1 cellular context compared by ENCODE assay signal in the genomic region with DNA sequence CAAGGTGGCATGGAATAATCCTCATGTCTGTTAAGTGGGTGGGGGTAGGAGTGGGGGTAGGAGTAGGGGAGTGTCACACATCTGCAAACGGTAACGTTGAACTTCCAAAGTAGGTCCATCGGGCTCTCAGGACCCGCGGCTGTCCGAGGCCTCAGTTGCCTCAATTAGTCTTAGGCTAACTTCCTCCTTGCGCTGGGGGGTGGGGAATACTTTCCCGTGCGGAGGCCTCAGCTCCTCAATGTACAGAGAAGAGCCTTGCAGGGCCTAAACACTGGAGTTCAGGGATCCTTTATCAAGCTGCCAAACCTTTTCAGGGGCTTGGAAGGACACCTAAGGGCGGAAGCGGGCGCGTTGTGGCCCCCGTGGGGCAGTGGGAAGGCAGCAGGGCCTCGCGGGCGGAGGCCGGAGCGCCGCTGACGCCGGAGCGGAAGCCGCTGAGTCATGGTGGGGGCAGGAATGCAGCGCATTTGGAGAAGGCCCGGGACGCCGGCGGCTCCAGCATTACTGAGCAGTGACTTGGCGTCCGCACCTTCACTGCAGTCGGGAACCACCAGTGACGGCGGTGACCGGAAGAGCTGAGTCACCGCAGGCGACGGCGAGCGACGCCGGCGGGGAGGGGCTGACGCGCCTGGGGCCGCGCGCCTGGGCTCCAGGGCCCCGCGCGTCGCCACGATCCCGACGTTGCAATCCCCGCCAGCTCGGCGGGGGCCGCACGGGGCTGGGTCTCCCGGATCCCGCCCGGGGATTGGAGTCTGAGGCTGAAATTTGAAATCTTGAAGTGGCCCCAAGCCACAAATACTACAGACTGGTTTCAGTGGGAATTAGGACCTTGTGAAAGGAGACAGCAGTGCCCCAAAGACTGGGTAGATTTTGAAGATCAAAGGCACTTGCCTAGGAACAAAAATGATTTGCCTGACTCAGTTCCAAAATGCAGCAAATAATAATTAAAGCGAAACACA.
TF ChIP-seq lines count a peak whose summit lies in the region.

No MANE protein-coding gene starts in this region.

TF ChIP-seq in K562, 482 proteins besides CTCF, POLR2A, EP300 and RAD21 (continued from another document and continues in another):
- peak; percentile 93 for TF ChIP-seq ZBTB12 (CRISPR knock-in tag; IDR thresholded peaks at IDR 0.05)
- peak; percentile 86; the same call in 1 of the 2 replicates for TF ChIP-seq TFAP4 (CRISPR knock-in tag; IDR thresholded peaks at IDR 0.05; ENCODE audit: borderline replicate concordance)
- peak; percentile 76; the same call in 1 of the 2 replicates for TF ChIP-seq ZNF589 (CRISPR knock-in tag; IDR thresholded peaks at IDR 0.05; ENCODE audit: low read depth)
- TF ChIP-seq XRCC3 (IDR thresholded peaks at IDR 0.05), result no peak
- TF ChIP-seq, protein P1, sequence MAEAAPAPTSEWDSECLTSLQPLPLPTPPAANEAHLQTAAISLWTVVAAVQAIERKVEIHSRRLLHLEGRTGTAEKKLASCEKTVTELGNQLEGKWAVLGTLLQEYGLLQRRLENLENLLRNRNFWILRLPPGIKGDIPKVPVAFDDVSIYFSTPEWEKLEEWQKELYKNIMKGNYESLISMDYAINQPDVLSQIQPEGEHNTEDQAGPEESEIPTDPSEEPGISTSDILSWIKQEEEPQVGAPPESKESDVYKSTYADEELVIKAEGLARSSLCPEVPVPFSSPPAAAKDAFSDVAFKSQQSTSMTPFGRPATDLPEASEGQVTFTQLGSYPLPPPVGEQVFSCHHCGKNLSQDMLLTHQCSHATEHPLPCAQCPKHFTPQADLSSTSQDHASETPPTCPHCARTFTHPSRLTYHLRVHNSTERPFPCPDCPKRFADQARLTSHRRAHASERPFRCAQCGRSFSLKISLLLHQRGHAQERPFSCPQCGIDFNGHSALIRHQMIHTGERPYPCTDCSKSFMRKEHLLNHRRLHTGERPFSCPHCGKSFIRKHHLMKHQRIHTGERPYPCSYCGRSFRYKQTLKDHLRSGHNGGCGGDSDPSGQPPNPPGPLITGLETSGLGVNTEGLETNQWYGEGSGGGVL (CRISPR knock-in tag; IDR thresholded peaks at IDR 0.05), result no peak
- no peak for TF ChIP-seq ID3 (CRISPR knock-in tag; IDR thresholded peaks at IDR 0.05)
- peak; percentile 71; the same call in 1 of the 2 replicates for TF ChIP-seq ID3 (tag; IDR thresholded peaks at IDR 0.05)
- peak; percentile 95 for TF ChIP-seq RNF2 (IDR thresholded peaks at IDR 0.05)
- peak; percentile 95 for TF ChIP-seq POLR2G (IDR thresholded peaks at IDR 0.05; ENCODE audit: low read depth, low read length)
- peak; percentile 88 to 99 for TF ChIP-seq TEAD1 (CRISPR knock-in tag; IDR thresholded peaks at IDR 0.05)
- no peak for TF ChIP-seq ASH1L (IDR thresholded peaks at IDR 0.05; ENCODE audit: borderline replicate concordance, low read depth, partially characterized antibody)
- TF ChIP-seq, protein P2, sequence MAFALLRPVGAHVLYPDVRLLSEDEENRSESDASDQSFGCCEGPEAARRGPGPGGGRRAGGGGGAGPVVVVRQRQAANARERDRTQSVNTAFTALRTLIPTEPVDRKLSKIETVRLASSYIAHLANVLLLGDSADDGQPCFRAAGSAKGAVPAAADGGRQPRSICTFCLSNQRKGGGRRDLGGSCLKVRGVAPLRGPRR (CRISPR knock-in tag; IDR thresholded peaks at IDR 0.05), result peak; percentile 63; the same call in 1 of the 2 replicates
- peak; percentile 98 for TF ChIP-seq NFE2 (IDR thresholded peaks at IDR 0.05; ENCODE audit: low read depth)
- no peak for TF ChIP-seq MCM2 (IDR thresholded peaks at IDR 0.05; ENCODE audit: low read depth)
- TF ChIP-seq E2F5 (CRISPR knock-in tag; IDR thresholded peaks at IDR 0.05), result peak; percentile 80; the same call in 1 of the 2 replicates
- TF ChIP-seq, protein P3, sequence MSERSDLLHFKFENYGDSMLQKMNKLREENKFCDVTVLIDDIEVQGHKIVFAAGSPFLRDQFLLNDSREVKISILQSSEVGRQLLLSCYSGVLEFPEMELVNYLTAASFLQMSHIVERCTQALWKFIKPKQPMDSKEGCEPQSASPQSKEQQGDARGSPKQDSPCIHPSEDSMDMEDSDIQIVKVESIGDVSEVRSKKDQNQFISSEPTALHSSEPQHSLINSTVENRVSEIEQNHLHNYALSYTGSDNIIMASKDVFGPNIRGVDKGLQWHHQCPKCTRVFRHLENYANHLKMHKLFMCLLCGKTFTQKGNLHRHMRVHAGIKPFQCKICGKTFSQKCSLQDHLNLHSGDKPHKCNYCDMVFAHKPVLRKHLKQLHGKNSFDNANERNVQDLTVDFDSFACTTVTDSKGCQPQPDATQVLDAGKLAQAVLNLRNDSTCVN (CRISPR knock-in tag; IDR thresholded peaks at IDR 0.05), result no peak
- no peak; the same call in 1 of the 2 replicates for TF ChIP-seq SMARCE1 (IDR thresholded peaks at IDR 0.05)
- TF ChIP-seq, protein P4, sequence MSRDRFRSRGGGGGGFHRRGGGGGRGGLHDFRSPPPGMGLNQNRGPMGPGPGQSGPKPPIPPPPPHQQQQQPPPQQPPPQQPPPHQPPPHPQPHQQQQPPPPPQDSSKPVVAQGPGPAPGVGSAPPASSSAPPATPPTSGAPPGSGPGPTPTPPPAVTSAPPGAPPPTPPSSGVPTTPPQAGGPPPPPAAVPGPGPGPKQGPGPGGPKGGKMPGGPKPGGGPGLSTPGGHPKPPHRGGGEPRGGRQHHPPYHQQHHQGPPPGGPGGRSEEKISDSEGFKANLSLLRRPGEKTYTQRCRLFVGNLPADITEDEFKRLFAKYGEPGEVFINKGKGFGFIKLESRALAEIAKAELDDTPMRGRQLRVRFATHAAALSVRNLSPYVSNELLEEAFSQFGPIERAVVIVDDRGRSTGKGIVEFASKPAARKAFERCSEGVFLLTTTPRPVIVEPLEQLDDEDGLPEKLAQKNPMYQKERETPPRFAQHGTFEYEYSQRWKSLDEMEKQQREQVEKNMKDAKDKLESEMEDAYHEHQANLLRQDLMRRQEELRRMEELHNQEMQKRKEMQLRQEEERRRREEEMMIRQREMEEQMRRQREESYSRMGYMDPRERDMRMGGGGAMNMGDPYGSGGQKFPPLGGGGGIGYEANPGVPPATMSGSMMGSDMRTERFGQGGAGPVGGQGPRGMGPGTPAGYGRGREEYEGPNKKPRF (IDR thresholded peaks at IDR 0.05; ENCODE audit: low read depth, low read length), result no peak
- no peak; the same call in 1 of the 2 replicates for TF ChIP-seq ZNF384 (IDR thresholded peaks at IDR 0.05; ENCODE audit: low read depth, low read length)
- peak; percentile 71; the same call in 1 of the 2 replicates for TF ChIP-seq ZNF41 (CRISPR knock-in tag; conservative IDR thresholded peaks at IDR 0.05)
- TF ChIP-seq, protein P5, sequence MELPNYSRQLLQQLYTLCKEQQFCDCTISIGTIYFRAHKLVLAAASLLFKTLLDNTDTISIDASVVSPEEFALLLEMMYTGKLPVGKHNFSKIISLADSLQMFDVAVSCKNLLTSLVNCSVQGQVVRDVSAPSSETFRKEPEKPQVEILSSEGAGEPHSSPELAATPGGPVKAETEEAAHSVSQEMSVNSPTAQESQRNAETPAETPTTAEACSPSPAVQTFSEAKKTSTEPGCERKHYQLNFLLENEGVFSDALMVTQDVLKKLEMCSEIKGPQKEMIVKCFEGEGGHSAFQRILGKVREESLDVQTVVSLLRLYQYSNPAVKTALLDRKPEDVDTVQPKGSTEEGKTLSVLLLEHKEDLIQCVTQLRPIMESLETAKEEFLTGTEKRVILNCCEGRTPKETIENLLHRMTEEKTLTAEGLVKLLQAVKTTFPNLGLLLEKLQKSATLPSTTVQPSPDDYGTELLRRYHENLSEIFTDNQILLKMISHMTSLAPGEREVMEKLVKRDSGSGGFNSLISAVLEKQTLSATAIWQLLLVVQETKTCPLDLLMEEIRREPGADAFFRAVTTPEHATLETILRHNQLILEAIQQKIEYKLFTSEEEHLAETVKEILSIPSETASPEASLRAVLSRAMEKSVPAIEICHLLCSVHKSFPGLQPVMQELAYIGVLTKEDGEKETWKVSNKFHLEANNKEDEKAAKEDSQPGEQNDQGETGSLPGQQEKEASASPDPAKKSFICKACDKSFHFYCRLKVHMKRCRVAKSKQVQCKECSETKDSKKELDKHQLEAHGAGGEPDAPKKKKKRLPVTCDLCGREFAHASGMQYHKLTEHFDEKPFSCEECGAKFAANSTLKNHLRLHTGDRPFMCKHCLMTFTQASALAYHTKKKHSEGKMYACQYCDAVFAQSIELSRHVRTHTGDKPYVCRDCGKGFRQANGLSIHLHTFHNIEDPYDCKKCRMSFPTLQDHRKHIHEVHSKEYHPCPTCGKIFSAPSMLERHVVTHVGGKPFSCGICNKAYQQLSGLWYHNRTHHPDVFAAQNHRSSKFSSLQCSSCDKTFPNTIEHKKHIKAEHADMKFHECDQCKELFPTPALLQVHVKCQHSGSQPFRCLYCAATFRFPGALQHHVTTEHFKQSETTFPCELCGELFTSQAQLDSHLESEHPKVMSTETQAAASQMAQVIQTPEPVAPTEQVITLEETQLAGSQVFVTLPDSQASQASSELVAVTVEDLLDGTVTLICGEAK (IDR thresholded peaks at IDR 0.05), result peak; percentile 58
- TF ChIP-seq, protein P5 (CRISPR knock-in tag; IDR thresholded peaks at IDR 0.05), result no peak
- no peak for TF ChIP-seq KHSRP (IDR thresholded peaks at IDR 0.05)
- TF ChIP-seq, protein P6, sequence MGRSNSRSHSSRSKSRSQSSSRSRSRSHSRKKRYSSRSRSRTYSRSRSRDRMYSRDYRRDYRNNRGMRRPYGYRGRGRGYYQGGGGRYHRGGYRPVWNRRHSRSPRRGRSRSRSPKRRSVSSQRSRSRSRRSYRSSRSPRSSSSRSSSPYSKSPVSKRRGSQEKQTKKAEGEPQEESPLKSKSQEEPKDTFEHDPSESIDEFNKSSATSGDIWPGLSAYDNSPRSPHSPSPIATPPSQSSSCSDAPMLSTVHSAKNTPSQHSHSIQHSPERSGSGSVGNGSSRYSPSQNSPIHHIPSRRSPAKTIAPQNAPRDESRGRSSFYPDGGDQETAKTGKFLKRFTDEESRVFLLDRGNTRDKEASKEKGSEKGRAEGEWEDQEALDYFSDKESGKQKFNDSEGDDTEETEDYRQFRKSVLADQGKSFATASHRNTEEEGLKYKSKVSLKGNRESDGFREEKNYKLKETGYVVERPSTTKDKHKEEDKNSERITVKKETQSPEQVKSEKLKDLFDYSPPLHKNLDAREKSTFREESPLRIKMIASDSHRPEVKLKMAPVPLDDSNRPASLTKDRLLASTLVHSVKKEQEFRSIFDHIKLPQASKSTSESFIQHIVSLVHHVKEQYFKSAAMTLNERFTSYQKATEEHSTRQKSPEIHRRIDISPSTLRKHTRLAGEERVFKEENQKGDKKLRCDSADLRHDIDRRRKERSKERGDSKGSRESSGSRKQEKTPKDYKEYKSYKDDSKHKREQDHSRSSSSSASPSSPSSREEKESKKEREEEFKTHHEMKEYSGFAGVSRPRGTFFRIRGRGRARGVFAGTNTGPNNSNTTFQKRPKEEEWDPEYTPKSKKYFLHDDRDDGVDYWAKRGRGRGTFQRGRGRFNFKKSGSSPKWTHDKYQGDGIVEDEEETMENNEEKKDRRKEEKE (IDR thresholded peaks at IDR 0.05; ENCODE audit: borderline replicate concordance in 1 of 2, control insufficient read depth in 1 of 2, low read depth in 2 of 2, low read length in 1 of 2), result no peak
- no peak; the same call in 1 of the 2 replicates for TF ChIP-seq SMARCA5 (IDR thresholded peaks at IDR 0.05)
- no peak for TF ChIP-seq NUFIP1 (IDR thresholded peaks at IDR 0.05; ENCODE audit: partially characterized antibody)
- no peak for TF ChIP-seq THRAP3 (IDR thresholded peaks at IDR 0.05; ENCODE audit: borderline replicate concordance)
- 0 out of 2 replicates have a peak, but pooled peaks have one; percentile 47 for TF ChIP-seq CAMTA2 (CRISPR knock-in tag; conservative IDR thresholded peaks at IDR 0.05)
